In the genomic region with DNA sequence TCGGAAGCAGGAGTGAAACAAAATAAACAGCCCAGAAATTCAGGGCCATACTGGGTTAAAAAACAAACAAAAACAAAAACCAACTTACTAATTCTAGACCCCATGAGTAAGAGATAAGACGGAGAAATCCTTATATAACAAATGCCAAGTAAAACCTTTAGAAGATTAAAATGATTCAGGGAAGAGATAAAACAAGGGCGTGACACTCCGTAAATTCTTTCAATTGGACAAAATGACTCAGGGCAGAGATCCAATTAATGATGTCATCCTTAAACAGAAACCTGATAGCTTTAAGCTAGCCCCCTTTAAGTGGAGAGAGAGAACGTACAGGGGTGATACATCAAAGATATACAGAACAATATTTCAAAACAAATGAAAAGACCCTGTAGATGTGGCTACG, we compare ENCODE assay signal across 14 cellular contexts.
A peak's percentile ranks its signal among the peaks of the same experiment; 100 is the strongest.
DNase-seq lines count a peak whose midpoint lies in the region; FAIRE-seq and TF ChIP-seq lines count a peak whose summit lies in the region.
"Had no signal": no experiment of that assay in that cellular context is flagged by ENCODE, and none has a peak within 500 bp of the region (broad histone marks: within the 10 kb centered on the region; RNA-seq: fewer than 3 reads in every experiment).

No MANE protein-coding gene starts in this region.

- no peak for FAIRE-seq in frontal cortex (lab: Jason Lieb, UNC)

- DNase-seq in NCI-H345 (lab: John Stamatoyannopoulos, UW) (peak; percentile 14), NCI-H345 treated with DMSO at 0.1 percent for 48 hours (lab: John Stamatoyannopoulos, UW; ENCODE audit: unreplicated experiment) (no peak), NCI-H226 (peak; percentile 67), choroid plexus epithelial cell (ENCODE audit: low read depth) (peak; percentile 67), retinal pigment epithelial cell (ENCODE audit: low read depth) (peak; percentile 32), frontal cortex (ENCODE audit: low spot score in 2 of 2) (no peak), KBM-7 (no peak)
- no peak for DNase-seq in activated CD8-positive, alpha-beta memory T cell treated with anti-CD3 and anti-CD28 coated beads for 24 hours
- DNase-seq: head of caudate nucleus; NCI-H1048; nucleus accumbens; PC-9; stimulated activated CD4-positive, alpha-beta T cell treated with anti-CD3 and anti-CD28 coated beads, Interleukin-15, amount 100 ng/mL, for 24 hours had no signal

- H3K4me3 ChIP-seq in choroid plexus epithelial cell (ENCODE audit: low read depth, low read length) (no peak overlapping the region), retinal pigment epithelial cell (ENCODE audit: low read length) (no peak overlapping the region)
- H3K4me3 ChIP-seq: coronary artery, PC-9 had no signal

- in situ Hi-C loops in KBM-7 (cut with MboI; ENCODE audit: low pct_unique_long_range_greater_than_20kb, low sequenced_read_pairs): no loop called here

- no peak for TF ChIP-seq CTCF in choroid plexus epithelial cell (conservative IDR thresholded peaks at IDR 0.05; ENCODE audit: low read depth, low read length)
- TF ChIP-seq CTCF in retinal pigment epithelial cell (conservative IDR thresholded peaks at IDR 0.05; ENCODE audit: low read depth, low read length): no peak

Comparison
In these comparisons a context has a peak if more than half of its experiments do, and no peak if none do; other contexts are left out.
1. DNase-seq: peak in NCI-H345 (single experiment), NCI-H226 (single experiment), choroid plexus epithelial cell (single experiment) and retinal pigment epithelial cell (single experiment); none in NCI-H345 treated with DMSO at 0.1 percent for 48 hours (single experiment), activated CD8-positive, alpha-beta memory T cell treated with anti-CD3 and anti-CD28 coated beads for 24 hours (single experiment), frontal cortex (0 of 2) and KBM-7 (single experiment).